Comparison of ENCODE assay signal across 2 cellular contexts in genomic region chr3:128425846-128426127, GRCh38.
TF ChIP-seq lines count a peak whose summit lies in the region.

No MANE protein-coding gene starts in this region.

TF ChIP-seq in GM23338, 12 proteins besides CTCF, POLR2A, EP300 and RAD21:
- TF ChIP-seq STAT1 (IDR thresholded peaks at IDR 0.05; ENCODE audit: unreplicated experiment) (no peak), JUNB (IDR thresholded peaks at IDR 0.05; ENCODE audit: unreplicated experiment) (no peak), NANOG (IDR thresholded peaks at IDR 0.05; ENCODE audit: borderline replicate concordance) (no peak), EZH2phosphoT487 (IDR thresholded peaks at IDR 0.05; ENCODE audit: unreplicated experiment) (no peak), CREB1 (CRISPR knock-in tag; IDR thresholded peaks at IDR 0.05; ENCODE audit: low read depth) (no peak)
- TF ChIP-seq, protein P1, sequence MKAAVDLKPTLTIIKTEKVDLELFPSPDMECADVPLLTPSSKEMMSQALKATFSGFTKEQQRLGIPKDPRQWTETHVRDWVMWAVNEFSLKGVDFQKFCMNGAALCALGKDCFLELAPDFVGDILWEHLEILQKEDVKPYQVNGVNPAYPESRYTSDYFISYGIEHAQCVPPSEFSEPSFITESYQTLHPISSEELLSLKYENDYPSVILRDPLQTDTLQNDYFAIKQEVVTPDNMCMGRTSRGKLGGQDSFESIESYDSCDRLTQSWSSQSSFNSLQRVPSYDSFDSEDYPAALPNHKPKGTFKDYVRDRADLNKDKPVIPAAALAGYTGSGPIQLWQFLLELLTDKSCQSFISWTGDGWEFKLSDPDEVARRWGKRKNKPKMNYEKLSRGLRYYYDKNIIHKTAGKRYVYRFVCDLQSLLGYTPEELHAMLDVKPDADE (IDR thresholded peaks at IDR 0.05): no peak
TF ChIP-seq in GM23338: peak in this region for 0.

TF ChIP-seq in K562, 482 proteins besides CTCF, POLR2A, EP300 and RAD21:
- TF ChIP-seq ZNF449 (CRISPR knock-in tag; IDR thresholded peaks at IDR 0.05) (no peak), MAFG (tag; conservative IDR thresholded peaks at IDR 0.05) (peak; percentile 50; the same call in 1 of the 2 replicates), NFE2 (IDR thresholded peaks at IDR 0.05; ENCODE audit: low read depth) (peak; percentile 60), ZNF316 (IDR thresholded peaks at IDR 0.05) (peak; percentile 73), C11orf30 (IDR thresholded peaks at IDR 0.05; ENCODE audit: low read depth) (peak; percentile 52), KLF13 (tag; IDR thresholded peaks at IDR 0.05; ENCODE audit: borderline replicate concordance, low read depth) (0 out of 2 replicates have a peak, but pooled peaks have one; percentile 15), RHOXF2B (CRISPR knock-in tag; conservative IDR thresholded peaks at IDR 0.05) (no peak)
